Comparison of ENCODE assay signal across 13 cellular contexts in the genomic region with DNA sequence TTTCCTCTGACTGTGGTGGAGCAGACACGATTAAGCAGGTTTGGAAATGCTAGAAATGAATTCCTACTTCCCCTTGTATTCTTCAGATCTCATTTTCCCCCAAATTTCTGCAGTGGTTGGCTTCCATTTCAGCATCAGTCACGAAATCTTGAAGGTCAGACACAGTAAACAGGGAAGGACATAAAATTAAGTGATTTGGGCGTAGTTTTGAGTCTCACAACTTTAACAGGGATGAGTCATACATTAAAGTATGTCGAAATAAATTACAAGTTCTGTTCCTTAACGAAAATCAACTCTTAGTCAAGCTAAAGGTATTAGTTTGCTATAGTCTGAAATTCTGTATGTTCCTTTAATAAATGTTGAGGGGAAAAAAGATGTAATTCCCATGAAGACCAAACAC.
A peak's percentile ranks its signal among the peaks of the same experiment; 100 is the strongest.
DNase-seq lines count a peak whose midpoint lies in the region; ATAC-seq lines count a peak whose summit lies in the region.
"Had no signal": no experiment of that assay in that cellular context is flagged by ENCODE, and none has a peak within 500 bp of the region (broad histone marks: within the 10 kb centered on the region; RNA-seq: fewer than 3 reads in every experiment).

No MANE protein-coding gene starts in this region.

- H3K23ac ChIP-seq in neuronal stem cell (ENCODE audit: low read depth, low read length, poor library complexity) = no peak overlapping the region

- no peak for ATAC-seq in HG03342 (IDR thresholded peaks at IDR 0.05; ENCODE audit: unreplicated experiment)
- ATAC-seq in GM21515 (IDR thresholded peaks at IDR 0.05; ENCODE audit: unreplicated experiment) = no peak

- no peaks in the 10 kb centered on the region for H3K27me3 ChIP-seq in neuronal stem cell (ENCODE audit: control insufficient read depth in 3 of 3, insufficient read depth in 3 of 3, low read depth in 1 of 3, low read length in 3 of 3)
- H3K27me3 ChIP-seq: Peyer's patch had no signal

- no peaks in the 10 kb centered on the region for H3K9me3 ChIP-seq in neuronal stem cell (replicated peaks in 1 of 2; ENCODE audit: control insufficient read depth in 2 of 2, insufficient read depth in 1 of 2, low read depth in 1 of 2, low read length in 2 of 2)
- H3K9me3 ChIP-seq: Peyer's patch had no signal

- H3K4me3 ChIP-seq in neuronal stem cell (ENCODE audit: low read length in 2 of 2) = no peak overlapping the region
- H3K4me3 ChIP-seq: Peyer's patch had no signal

- H2BK12ac ChIP-seq in neuronal stem cell (ENCODE audit: low read length) = no peak overlapping the region

- no peak overlapping the region for H3K9ac ChIP-seq in neuronal stem cell (ENCODE audit: low read depth, low read length, poor library complexity)

- H3K4ac ChIP-seq in neuronal stem cell (ENCODE audit: low read length) = no peak overlapping the region

- H3K36me3 ChIP-seq in neuronal stem cell (replicated peaks in 1 of 2; ENCODE audit: control insufficient read depth in 2 of 2, insufficient read depth in 2 of 2, low read length in 2 of 2) = peaks cover 20 to 92% of the 10 kb centered on the region in 2 donors

- no peak overlapping the region for H3K14ac ChIP-seq in neuronal stem cell (ENCODE audit: low read length)

- peak; percentile 93 for DNase-seq in CD1c-positive myeloid dendritic cell (ENCODE audit: extremely low spot score)
- peak; percentile 22 for DNase-seq in NCI-H460 (ENCODE audit: extremely low read depth, low read depth)
- DNase-seq in dedifferentiated amniotic fluid mesenchymal stem cell (ENCODE audit: extremely low spot score) = peak; percentile 77
- DNase-seq in non-pigmented ciliary epithelial cell (ENCODE audit: low read depth) = peak; percentile 32
- DNase-seq in neuronal stem cell (ENCODE audit: low spot score) = no peak
- DNase-seq in COLO668 (lab: John Stamatoyannopoulos, UW; ENCODE audit: unreplicated experiment) = no peak
- DNase-seq: activated CD4-positive, alpha-beta T cell treated with anti-CD3 and anti-CD28 coated beads for 4 hours; central memory CD4-positive, alpha-beta T cell; DMS79 treated with DMSO at 0.1 percent for 48 hours; occipital lobe; Peyer's patch had no signal

- no peak overlapping the region for H4K91ac ChIP-seq in neuronal stem cell (ENCODE audit: low read depth, low read length, poor library complexity)

- H2BK5ac ChIP-seq in neuronal stem cell (ENCODE audit: low read length) = no peak overlapping the region

- no peaks in the 10 kb centered on the region for H3K79me1 ChIP-seq in neuronal stem cell (ENCODE audit: low read depth, low read length)

- no peak overlapping the region for H3K18ac ChIP-seq in neuronal stem cell (ENCODE audit: low read length)

- H2AFZ ChIP-seq in neuronal stem cell (ENCODE audit: low read length) = no peak overlapping the region

- no peak overlapping the region for H4K8ac ChIP-seq in neuronal stem cell (ENCODE audit: low read depth, low read length)

- peaks cover 0 to 1% of the 10 kb centered on the region in 2 donors for H3K4me1 ChIP-seq in neuronal stem cell (ENCODE audit: control insufficient read depth in 2 of 2, insufficient read depth in 1 of 2, low read depth in 1 of 2, low read length in 2 of 2)
- H3K4me1 ChIP-seq: Peyer's patch had no signal

- no peak overlapping the region for H2BK15ac ChIP-seq in neuronal stem cell (ENCODE audit: low read length)

- no peak overlapping the region for H2AK5ac ChIP-seq in neuronal stem cell (ENCODE audit: low read depth, low read length)

- H3K27ac ChIP-seq in neuronal stem cell (replicated peaks; ENCODE audit: low read length) = no peak overlapping the region
- H3K27ac ChIP-seq: Peyer's patch had no signal

- H2BK120ac ChIP-seq in neuronal stem cell (ENCODE audit: low read depth, low read length) = no peak overlapping the region

- WGBS in neuronal stem cell (ENCODE audit: extremely low coverage in 2 of 2, insufficient read length in 2 of 2, insufficient replicate concordance in 1 of 2), 2 donors = no CpG with 5 or more reads among the region's 5 CpGs

- H3K4me2 ChIP-seq in neuronal stem cell (ENCODE audit: insufficient read depth, low read length, poor library complexity, severe bottlenecking) = no peak overlapping the region

Comparison
In these comparisons a context has a peak if more than half of its experiments do, and no peak if none do; other contexts are left out.
1. DNase-seq: peak in CD1c-positive myeloid dendritic cell (single experiment), NCI-H460 (single experiment), dedifferentiated amniotic fluid mesenchymal stem cell (single experiment) and non-pigmented ciliary epithelial cell (single experiment); none in neuronal stem cell (single experiment) and COLO668 (single experiment).